ENCODE assay signal across 8 cellular contexts in the genomic region with DNA sequence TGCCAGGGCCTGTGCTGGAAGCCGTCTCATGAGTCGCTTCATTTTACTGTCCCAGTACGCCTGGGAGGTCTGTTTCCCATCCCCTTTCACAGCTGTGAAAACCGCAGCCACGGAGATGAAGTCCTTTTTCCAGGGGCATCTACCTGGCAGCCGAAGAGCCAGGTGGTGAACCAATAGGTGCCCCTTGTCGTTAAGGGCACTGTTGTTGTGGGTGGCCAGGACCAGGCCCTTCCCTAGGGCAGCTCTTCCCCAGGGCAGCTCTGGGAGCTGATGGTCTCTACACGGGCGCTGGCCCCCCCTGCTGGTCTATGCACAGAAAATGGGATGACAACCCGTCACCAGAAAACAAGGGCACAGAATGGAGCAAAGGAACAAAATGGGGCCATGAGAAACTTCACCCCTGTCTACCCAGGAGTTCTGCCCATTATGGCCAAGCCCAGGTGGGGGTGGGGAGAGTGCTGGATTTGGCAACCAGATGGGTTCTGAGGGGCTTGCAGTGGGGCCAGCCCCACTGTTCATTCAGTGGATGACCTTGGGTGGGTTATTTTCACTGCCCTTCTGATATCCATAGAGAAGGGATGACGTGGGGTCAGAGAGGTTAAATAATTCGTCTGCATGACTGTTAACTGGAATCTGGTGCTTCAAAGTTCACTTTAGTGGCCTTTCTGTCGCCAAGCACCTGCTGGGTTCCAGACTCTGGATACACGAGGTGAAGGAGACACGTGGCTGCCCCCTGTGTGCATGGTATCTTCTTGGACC. TPM values are rescaled to one million over a fixed set of nuclear protein-coding genes. Genes with fewer than 3 reads are reported as not detected.
DNase-seq lines count a peak whose midpoint lies in the region; ATAC-seq and TF ChIP-seq lines count a peak whose summit lies in the region.

No MANE protein-coding gene starts in this region.

- H3K36me3 ChIP-seq in BE2C (no peaks in the 10 kb centered on the region), cardiac muscle cell (no peaks in the 10 kb centered on the region), psoas muscle (ENCODE audit: insufficient read depth in 1 of 2, low read depth in 1 of 2) (no peaks in the 10 kb centered on the region)

- ATAC-seq in psoas muscle (peak; percentile 31 to 74 (median 48)), GM21529 (IDR thresholded peaks at IDR 0.05; ENCODE audit: unreplicated experiment) (no peak)

- H3K4me3 ChIP-seq in BE2C (ENCODE audit: low read depth, low read length) (no peak overlapping the region), HFF-Myc (replicated peaks; ENCODE audit: low read depth, low read length) (no peak overlapping the region), cardiac muscle cell (no peak overlapping the region), psoas muscle (no peak overlapping the region)

- H3K27ac ChIP-seq in RWPE1 (peak overlapping the region; percentile 85), cardiac muscle cell (no peak overlapping the region), psoas muscle (no peak overlapping the region)

- intact Hi-C loops in psoas muscle (cut with DNase I), result loop anchor here (2.0 to 10.0 kb wide), 3 partner anchors 99 to 392 kb away; partner anchors contain the start of gene SOCS1 (in 1 of the 2)

- no peaks in the 10 kb centered on the region for H3K27me3 ChIP-seq in BE2C
- no peaks in the 10 kb centered on the region for H3K27me3 ChIP-seq in cardiac muscle cell
- peaks cover 0 to 7% (median 0%) of the 10 kb centered on the region in 3 donors for H3K27me3 ChIP-seq in psoas muscle (ENCODE audit: insufficient read depth in 3 of 3, low read length in 2 of 3)

- WGBS in psoas muscle, 3 donors, result 67 to 73% (median 68%) methylated on average over 15 of the region's 15 CpGs

- CTCF ChIA-PET in RWPE1 (lab: Yijun Ruan, JAX), result interaction anchor here (0.7 to 0.8 kb wide), 3 partner anchors 33 to 411 kb away, joined by 3 to 4 read pairs (median 3); no protein-coding TSS in a partner anchor

- no peaks in the 10 kb centered on the region for H3K4me1 ChIP-seq in BE2C
- H3K4me1 ChIP-seq in cardiac muscle cell (ENCODE audit: low read depth), result peaks cover 4% of the 10 kb centered on the region
- peaks cover 6% of the 10 kb centered on the region for H3K4me1 ChIP-seq in psoas muscle

- peak; percentile 78 for DNase-seq in BE2C
- DNase-seq in HFF-Myc (ENCODE audit: extremely low read depth, low read depth), result no peak
- DNase-seq in RWPE1 (ENCODE audit: low spot score), result no peak
- peak; percentile 54 for DNase-seq in activated naive CD4-positive, alpha-beta T cell treated with anti-CD3 and anti-CD28 coated beads, Interleukin-2, amount 50 U/mL, for 16 hours
- peak; percentile 72 to 77 for DNase-seq in cardiac muscle cell (ENCODE audit: low read depth in 1 of 2, low spot score in 1 of 2)
- peak; percentile 68 to 78 for DNase-seq in psoas muscle
- no peak for DNase-seq in middle frontal gyrus (ENCODE audit: extremely low spot score, low spot score)

- POLR2A ChIA-PET in RWPE1 (lab: Yijun Ruan, JAX; ENCODE audit: low non-redundant PET), result no interaction called here

- H3K9me3 ChIP-seq in BE2C, result no peaks in the 10 kb centered on the region
- no peaks in the 10 kb centered on the region for H3K9me3 ChIP-seq in cardiac muscle cell (ENCODE audit: low read depth)
- no peaks in the 10 kb centered on the region for H3K9me3 ChIP-seq in psoas muscle

- peak; percentile 80 for TF ChIP-seq CTCF in BE2C (IDR thresholded peaks at IDR 0.05; ENCODE audit: low read depth, low read length)
- TF ChIP-seq CTCF in HFF-Myc (IDR thresholded peaks at IDR 0.05; ENCODE audit: low read depth, low read length, missing control alignments), result peak; percentile 77
- TF ChIP-seq CTCF in RWPE1 (conservative IDR thresholded peaks at IDR 0.05; ENCODE audit: low read depth), result no peak; the same call in 1 of the 2 replicates
- TF ChIP-seq CTCF in cardiac muscle cell (IDR thresholded peaks at IDR 0.05; ENCODE audit: low read depth, low read length), result peak; percentile 79
- peak; percentile 45 for TF ChIP-seq CTCF in psoas muscle (IDR thresholded peaks at IDR 0.05)

RNA-seq across cellular contexts. Expression of gene RMI2, which starts 11.5 kb away (rescaled TPM):
- 4.9 TPM for polyA plus RNA-seq in BE2C (2012; ENCODE audit: insufficient read depth, insufficient read length, low read depth)
- 15.7 and 21.0 TPM in 2 replicates for total RNA-seq in cardiac muscle cell
- 39.8 and 45.3 TPM in 2 replicates for polyA plus RNA-seq in cardiac muscle cell
- total RNA-seq in psoas muscle, result under 1 TPM in 2 of 4 donors, not detected in 2; 0.16 to 0.64 TPM
- under 1 TPM; 0.11 to 0.35 (median 0.23) TPM for polyA plus RNA-seq in psoas muscle

Comparison
In these comparisons a context has a peak if more than half of its experiments do, and no peak if none do; other contexts are left out.
1. DNase-seq: peak in BE2C (single experiment), activated naive CD4-positive, alpha-beta T cell treated with anti-CD3 and anti-CD28 coated beads, Interleukin-2, amount 50 U/mL, for 16 hours (single experiment), cardiac muscle cell (2 of 2) and psoas muscle (2 of 2); none in HFF-Myc (single experiment), RWPE1 (single experiment) and middle frontal gyrus (single experiment).
2. RNA of gene RMI2, which starts 11.5 kb away (total RNA-seq): 15.7 to 21.0 TPM in cardiac muscle cell; 0.16 to 0.64 TPM in psoas muscle; every median in the first group is over 10 times any median in the second.